ENCODE assay signal across 8 cellular contexts in genomic region chr19:44112802-44113137, GRCh38. TPM values are rescaled to one million over a fixed set of nuclear protein-coding genes. Genes with fewer than 3 reads are reported as not detected.
A peak's percentile ranks its signal among the peaks of the same experiment; 100 is the strongest.
DNase-seq lines count a peak whose midpoint lies in the region; ATAC-seq and TF ChIP-seq lines count a peak whose summit lies in the region.

No MANE protein-coding gene starts in this region.

- no peaks in the 10 kb centered on the region for H3K27me3 Mint-ChIP-seq in T-helper 1 cell treated with Interleukin-12 subunit alpha and Interleukin-12 subunit beta and Interleukin-4 antibody, amounts not matched to agents 30 μg/mL and 1 μg/mL, for 36 hours (ENCODE audit: low read depth)

- peaks cover 33% of the 10 kb centered on the region for H3K36me3 Mint-ChIP-seq in T-helper 1 cell treated with Interleukin-12 subunit alpha and Interleukin-12 subunit beta and Interleukin-4 antibody, amounts not matched to agents 30 μg/mL and 1 μg/mL, for 36 hours (ENCODE audit: low read depth)

- H3K4me3 ChIP-seq in Panc1 (ENCODE audit: low read depth in 2 of 2, low read length in 2 of 2), result peak overlapping the region; percentile 89 to 96
- peak overlapping the region; percentile 77 to 99 (median 98) for H3K4me3 ChIP-seq in fibroblast of lung (replicated peaks in 1 of 4; ENCODE audit: control extremely low read depth in 1 of 4, insufficient read depth in 1 of 4, low read depth in 3 of 4, low read length in 4 of 4)
- H3K4me3 ChIP-seq in sigmoid colon, result peak overlapping the region; percentile 48 to 79 (median 64)

- H3K4me3 Mint-ChIP-seq in T-helper 1 cell treated with Interleukin-12 subunit alpha and Interleukin-12 subunit beta and Interleukin-4 antibody, amounts not matched to agents 30 μg/mL and 1 μg/mL, for 36 hours, result peak overlapping the region; percentile 96

- no peak for TF ChIP-seq POLR2A in sigmoid colon (IDR thresholded peaks at IDR 0.05)

- TF ChIP-seq CTCF in Panc1 (IDR thresholded peaks at IDR 0.05), result no peak
- no peak for TF ChIP-seq CTCF in fibroblast of lung (conservative IDR thresholded peaks at IDR 0.05 in 1 of 2, IDR thresholded peaks at IDR 0.05 in 1 of 2; ENCODE audit: low read depth in 1 of 2, low read length in 2 of 2)
- TF ChIP-seq CTCF in sigmoid colon (IDR thresholded peaks at IDR 0.05), result no peak

- H3K4me2 ChIP-seq in fibroblast of lung (ENCODE audit: extremely low read depth, insufficient read depth, low read length), result peak overlapping the region; percentile 90

- H2AFZ ChIP-seq in fibroblast of lung (ENCODE audit: low read length), result peak overlapping the region; percentile 94

- no peaks in the 10 kb centered on the region for H4K20me1 ChIP-seq in fibroblast of lung (ENCODE audit: control insufficient read depth, extremely low read depth, insufficient read depth, low read length)

- no peaks in the 10 kb centered on the region for H3K27me3 ChIP-seq in Panc1 (ENCODE audit: control insufficient read depth, insufficient read depth, low read length)
- H3K27me3 ChIP-seq in fibroblast of lung (ENCODE audit: control insufficient read depth, insufficient read depth, low read length), result no peaks in the 10 kb centered on the region
- H3K27me3 ChIP-seq in sigmoid colon, result no peaks in the 10 kb centered on the region

- no peak for DNase-seq in T-helper 1 cell
- DNase-seq in Panc1 (ENCODE audit: low read depth, low spot score), result no peak
- no peak for DNase-seq in fibroblast of lung (ENCODE audit: low read depth in 2 of 2)
- no peak for DNase-seq in sigmoid colon
- no peak for DNase-seq in NCI-H1436 (lab: John Stamatoyannopoulos, UW)
- DNase-seq in anterior cingulate cortex (lab: John Stamatoyannopoulos, UW), result no peak
- no peak for DNase-seq in NCI-H2171 (lab: John Stamatoyannopoulos, UW)

- H3K4me1 ChIP-seq in Panc1 (ENCODE audit: control insufficient read depth, insufficient read depth, low read length), result no peaks in the 10 kb centered on the region
- no peaks in the 10 kb centered on the region for H3K4me1 ChIP-seq in fibroblast of lung (ENCODE audit: control insufficient read depth, extremely low read depth, insufficient read depth, low read length)
- H3K4me1 ChIP-seq in sigmoid colon, result peaks cover 0 to 24% (median 20%) of the 10 kb centered on the region in 4 donors

- H3K9ac ChIP-seq in fibroblast of lung (ENCODE audit: insufficient read depth, low read length), result peak overlapping the region; percentile 61

- 0 to 1% methylated on average over 11 of the region's 11 CpGs for WGBS in sigmoid colon, 2 donors

- peak overlapping the region; percentile 84 for H3K27ac ChIP-seq in Panc1 (ENCODE audit: low read length)
- H3K27ac ChIP-seq in fibroblast of lung (ENCODE audit: insufficient read depth, low read length), result peak overlapping the region; percentile 85
- H3K27ac ChIP-seq in sigmoid colon, result peak overlapping the region; percentile 76 to 83 (median 82)

- POLR2A ChIA-PET in Panc1 (lab: Charles Lee), result no interaction called here

- BruUV-seq in Panc1 (replicated peaks; lab: Mats Ljungman, UMichigan), result no TSS peak

- H3K36me3 ChIP-seq in Panc1 (ENCODE audit: control insufficient read depth, insufficient read depth, low read length) (no peaks in the 10 kb centered on the region; the same call in none of the 2 replicates), fibroblast of lung (ENCODE audit: control insufficient read depth, insufficient read depth, low read length) (no peaks in the 10 kb centered on the region), sigmoid colon (peaks cover 0 to 41% (median 9%) of the 10 kb centered on the region in 4 donors)

- TF ChIP-seq EP300 in sigmoid colon (IDR thresholded peaks at IDR 0.05), result no peak

- peak; percentile 51 for ATAC-seq in Panc1

- peaks cover 39% of the 10 kb centered on the region for H3K9me3 Mint-ChIP-seq in T-helper 1 cell treated with Interleukin-12 subunit alpha and Interleukin-12 subunit beta and Interleukin-4 antibody, amounts not matched to agents 30 μg/mL and 1 μg/mL, for 36 hours

- in situ Hi-C loops in Panc1 (cut with HindIII; ENCODE audit: low pct_unique_long_range_greater_than_20kb, low sequenced_read_pairs), result no loop called here

- H3K79me2 ChIP-seq in fibroblast of lung (ENCODE audit: control insufficient read depth, insufficient read depth, low read length), result peaks cover 3% of the 10 kb centered on the region

- intact Hi-C loops in Panc1 (cut with micrococcal nuclease; ENCODE audit: unreplicated experiment), result no loop called here
- intact Hi-C loops in sigmoid colon (cut with DNase I), result loop anchor here (1.0 to 10.0 kb wide), 10 partner anchors 18 to 242 kb away; partner anchors contain the start of genes ZNF112, ZNF155, ZNF223 and ZNF224

- CTCF ChIA-PET in Panc1 (lab: Charles Lee), result no interaction called here

- H3K9me3 ChIP-seq in Panc1 (ENCODE audit: control insufficient read depth, insufficient read depth, low read depth, low read length), result peaks cover 16% of the 10 kb centered on the region; the same call in 1 of the 2 replicates
- H3K9me3 ChIP-seq in fibroblast of lung (ENCODE audit: control insufficient read depth, insufficient read depth, low read depth, low read length), result peaks cover 3% of the 10 kb centered on the region
- peaks cover 0 to 14% (median 8%) of the 10 kb centered on the region in 4 donors for H3K9me3 ChIP-seq in sigmoid colon

- peaks cover 18% of the 10 kb centered on the region for H3K4me1 Mint-ChIP-seq in T-helper 1 cell treated with Interleukin-12 subunit alpha and Interleukin-12 subunit beta and Interleukin-4 antibody, amounts not matched to agents 30 μg/mL and 1 μg/mL, for 36 hours (ENCODE audit: low read depth)

- H3K27ac Mint-ChIP-seq in T-helper 1 cell treated with Interleukin-12 subunit alpha and Interleukin-12 subunit beta and Interleukin-4 antibody, amounts not matched to agents 30 μg/mL and 1 μg/mL, for 36 hours, result peak overlapping the region; percentile 76

RNA-seq across cellular contexts. Expression of gene ZNF225, which starts 0.4 kb away (rescaled TPM):
- 3.5 TPM for total RNA-seq in Panc1 (2021; ENCODE audit: unreplicated experiment)
- 1.7 TPM for polyA plus RNA-seq in Panc1 (2012; ENCODE audit: insufficient read length)
- 8.2 and 10.2 TPM in 2 replicates for total RNA-seq in fibroblast of lung
- 2.2 and 3.1 TPM in 2 replicates for polyA plus RNA-seq in fibroblast of lung
- 2.5 and 3.8 TPM in 2 replicates for polyA plus RNA-seq in fibroblast of lung (2012)
- polyA minus RNA-seq in fibroblast of lung (ENCODE audit: low replicate concordance), result 0.22 TPM in 1 of 2 replicates, not detected in the other
- 1 to 10 TPM; 3.0 to 4.9 (median 3.4) TPM for total RNA-seq in sigmoid colon
- polyA plus RNA-seq in sigmoid colon, result 1 to 10 TPM in 2 of 3 donors, under 1 TPM in 1; 0.60 to 2.1 (median 1.2) TPM

RNA-seq across cellular contexts. Expression of gene ZNF224, which starts 18.6 kb away (rescaled TPM):
- total RNA-seq in Panc1 (2021; ENCODE audit: unreplicated experiment) (13.4 TPM), fibroblast of lung (31.1 and 37.0 TPM in 2 replicates), sigmoid colon (10 to 100 TPM; 16.6 to 23.0 (median 19.6) TPM)
- 10.1 TPM for polyA plus RNA-seq in Panc1 (2012; ENCODE audit: insufficient read length)
- polyA plus RNA-seq in fibroblast of lung (8.8 and 12.4 TPM in 2 replicates), sigmoid colon (10 to 100 TPM in 1 of 3 donors, 1 to 10 TPM in 2; 7.2 to 16.1 (median 7.4) TPM)
- polyA plus RNA-seq in fibroblast of lung (2012), result 5.6 and 7.2 TPM in 2 replicates
- polyA minus RNA-seq in fibroblast of lung (ENCODE audit: low replicate concordance), result 0.90 and 11.2 TPM in 2 replicates

RNA-seq across cellular contexts. Expression of gene ZNF234, which starts 28.6 kb away (rescaled TPM):
- total RNA-seq in Panc1 (2021; ENCODE audit: unreplicated experiment), result 6.4 TPM
- polyA plus RNA-seq in Panc1 (2012; ENCODE audit: insufficient read length), result 3.0 TPM
- total RNA-seq in fibroblast of lung, result 13.9 and 15.9 TPM in 2 replicates
- polyA plus RNA-seq in fibroblast of lung, result 3.4 and 5.7 TPM in 2 replicates
- 2.8 and 4.6 TPM in 2 replicates for polyA plus RNA-seq in fibroblast of lung (2012)
- 2.7 and 9.8 TPM in 2 replicates for polyA minus RNA-seq in fibroblast of lung (ENCODE audit: low replicate concordance)
- 10 to 100 TPM in 1 of 4 donors, 1 to 10 TPM in 3; 5.9 to 19.7 (median 7.9) TPM for total RNA-seq in sigmoid colon
- polyA plus RNA-seq in sigmoid colon, result 1 to 10 TPM in 2 of 3 donors, under 1 TPM in 1; 0.92 to 4.0 (median 1.2) TPM

RNA-seq across cellular contexts. Expression of gene ZNF284, which starts 40.8 kb away (rescaled TPM):
- 0.87 TPM for total RNA-seq in Panc1 (2021; ENCODE audit: unreplicated experiment)
- polyA plus RNA-seq in Panc1 (2012; ENCODE audit: insufficient read length), result 0.36 TPM
- 3.3 and 4.0 TPM in 2 replicates for total RNA-seq in fibroblast of lung
- 1.2 and 2.7 TPM in 2 replicates for polyA plus RNA-seq in fibroblast of lung
- 0.74 and 1.7 TPM in 2 replicates for polyA plus RNA-seq in fibroblast of lung (2012)
- 0.44 and 0.71 TPM in 2 replicates for polyA minus RNA-seq in fibroblast of lung (ENCODE audit: low replicate concordance)
- 1 to 10 TPM; 1.8 to 3.6 (median 2.6) TPM for total RNA-seq in sigmoid colon
- polyA plus RNA-seq in sigmoid colon, result under 1 TPM; 0.46 to 0.99 (median 0.60) TPM

RNA-seq across cellular contexts. Expression of gene ZNF226, which starts 52.1 kb away (rescaled TPM):
- total RNA-seq in Panc1 (2021; ENCODE audit: unreplicated experiment) (21.7 TPM), fibroblast of lung (17.5 and 30.7 TPM in 2 replicates), sigmoid colon (10 to 100 TPM; 14.4 to 20.2 (median 18.6) TPM)
- 12.8 TPM for polyA plus RNA-seq in Panc1 (2012; ENCODE audit: insufficient read length)
- polyA plus RNA-seq in fibroblast of lung (18.8 and 21.4 TPM in 2 replicates), sigmoid colon (10 to 100 TPM; 15.0 to 27.3 (median 16.4) TPM)
- 20.9 and 23.1 TPM in 2 replicates for polyA plus RNA-seq in fibroblast of lung (2012)
- 0.75 and 3.1 TPM in 2 replicates for polyA minus RNA-seq in fibroblast of lung (ENCODE audit: low replicate concordance)
